ENCODE assay signal across 7 cellular contexts in genomic region chr18:9135912-9136314, GRCh38. TPM values are rescaled to one million over a fixed set of nuclear protein-coding genes. Genes with fewer than 3 reads are reported as not detected.
A peak's percentile ranks its signal among the peaks of the same experiment; 100 is the strongest.
DNase-seq lines count a peak whose midpoint lies in the region; ATAC-seq and TF ChIP-seq lines count a peak whose summit lies in the region.

No MANE protein-coding gene starts in this region.

- peak overlapping the region; percentile 99 for H3K27ac Mint-ChIP-seq in IgD-negative memory B cell
- H3K27ac Mint-ChIP-seq in effector memory CD8-positive, alpha-beta T cell = peak overlapping the region; percentile 98 to 99
- H3K27ac Mint-ChIP-seq in mesothelial cell of epicardium = peak overlapping the region; percentile 98

- H3K36me3 Mint-ChIP-seq in IgD-negative memory B cell = no peaks in the 10 kb centered on the region
- H3K36me3 Mint-ChIP-seq in effector memory CD8-positive, alpha-beta T cell (ENCODE audit: insufficient read depth) = peaks cover 69% of the 10 kb centered on the region
- H3K36me3 Mint-ChIP-seq in mesothelial cell of epicardium = peaks cover 14% of the 10 kb centered on the region

- H3K4me3 Mint-ChIP-seq in IgD-negative memory B cell = peak overlapping the region; percentile 94 to 99 (median 98)
- H3K4me3 Mint-ChIP-seq in effector memory CD8-positive, alpha-beta T cell = peak overlapping the region; percentile 94 to 96
- peak overlapping the region; percentile 96 for H3K4me3 Mint-ChIP-seq in mesothelial cell of epicardium

- H3K9me3 Mint-ChIP-seq in IgD-negative memory B cell (no peaks in the 10 kb centered on the region), mesothelial cell of epicardium (no peaks in the 10 kb centered on the region)
- no peaks in the 10 kb centered on the region for H3K9me3 Mint-ChIP-seq in effector memory CD8-positive, alpha-beta T cell

- peak; percentile 18 for ATAC-seq in GM21619 (IDR thresholded peaks at IDR 0.05; ENCODE audit: unreplicated experiment)
- peak; percentile 10 for ATAC-seq in effector memory CD8-positive, alpha-beta T cell (replicated peaks)

- H3K4me3 ChIP-seq in GM12864 (ENCODE audit: low read depth, low read length) = peak overlapping the region; percentile 64

- DNase-seq in GM12864 (ENCODE audit: low read depth) (no peak), RPMI8226 (peak; percentile 95), mesothelial cell of epicardium (ENCODE audit: low spot score in 2 of 2, unreplicated experiment in 2 of 2) (peak in 1 of 2 experiments; percentile 32), HK-2 (ENCODE audit: unreplicated experiment) (no peak)
- no peak for DNase-seq in effector memory CD8-positive, alpha-beta T cell

- H3K27me3 Mint-ChIP-seq in IgD-negative memory B cell (no peaks in the 10 kb centered on the region), mesothelial cell of epicardium (ENCODE audit: low read depth) (no peaks in the 10 kb centered on the region)
- H3K27me3 Mint-ChIP-seq in effector memory CD8-positive, alpha-beta T cell = no peaks in the 10 kb centered on the region

- H3K4me1 Mint-ChIP-seq in IgD-negative memory B cell = peaks cover 36 to 44% (median 40%) of the 10 kb centered on the region in 3 donors
- peaks cover 40 to 48% of the 10 kb centered on the region in 2 donors for H3K4me1 Mint-ChIP-seq in effector memory CD8-positive, alpha-beta T cell (ENCODE audit: low read depth in 2 of 2)
- peaks cover 37% of the 10 kb centered on the region for H3K4me1 Mint-ChIP-seq in mesothelial cell of epicardium

- TF ChIP-seq CTCF in GM12864 (IDR thresholded peaks at IDR 0.05; ENCODE audit: low read depth, low read length, missing control alignments) (no peak), mesothelial cell of epicardium (IDR thresholded peaks at IDR 0.05; ENCODE audit: unreplicated experiment) (no peak)

RNA-seq across cellular contexts. Expression of gene ANKRD12, which starts 0.7 kb away (rescaled TPM):
- 87.3 TPM for polyA plus RNA-seq in IgD-negative memory B cell
- total RNA-seq in mesothelial cell of epicardium = 47.6 to 50.7 TPM (median 49.7 TPM) in 3 replicates

RNA-seq across cellular contexts. Expression of gene NDUFV2, which starts 33.4 kb away (rescaled TPM):
- polyA plus RNA-seq in IgD-negative memory B cell = 144 TPM
- total RNA-seq in mesothelial cell of epicardium = 99.9 to 114 TPM (median 106 TPM) in 3 replicates
